ENCODE assay signal across 36 cellular contexts in genomic region chr14:94515856-94516255, GRCh38. TPM values are rescaled to one million over a fixed set of nuclear protein-coding genes. Genes with fewer than 3 reads are reported as not detected.
"Had no signal": no experiment of that assay in that cellular context is flagged by ENCODE, and none has a peak within 500 bp of the region (broad histone marks: within the 10 kb centered on the region; RNA-seq: fewer than 3 reads in every experiment).

No MANE protein-coding gene starts in this region.

- H3K4me1 ChIP-seq: pancreas, prostate gland, spleen, testis, transverse colon, upper lobe of right lung, uterus had no signal

- DNase-seq: naive B cell; naive thymus-derived CD8-positive, alpha-beta T cell; nephron progenitor cell; nucleus accumbens; pancreas; retina; right cardiac atrium; spleen; stimulated activated CD4-positive, alpha-beta T cell treated with anti-CD3 and anti-CD28 coated beads, Interleukin-12 subunit alpha, Interleukin-12 subunit beta, amount 100 ng/mL, for 4 hours; stimulated activated CD4-positive, alpha-beta T cell treated with anti-CD3 and anti-CD28 coated beads, Interleukin-1b, Interleukin-23, amount 100 ng/mL, for 48 hours; stimulated activated CD4-positive, alpha-beta T cell treated with anti-CD3 and anti-CD28 coated beads, Interleukin-4, amount 100 ng/mL, for 1 hour; stimulated activated CD4-positive, alpha-beta T cell treated with anti-CD3 and anti-CD28 coated beads, Interleukin-4, amount 100 ng/mL, for 4 hours; stimulated activated CD8-positive, alpha-beta memory T cell treated with anti-CD3 and anti-CD28 coated beads, Interleukin-4, amount 100 ng/mL, for 48 hours; stimulated activated naive CD4-positive, alpha-beta T cell; stimulated activated naive CD8-positive, alpha-beta T cell treated with anti-CD3 and anti-CD28 coated beads, Interleukin-15, amount 100 ng/mL, for 72 hours; stimulated activated naive CD8-positive, alpha-beta T cell treated with anti-CD3 and anti-CD28 coated beads, Interleukin-15, Interleukin-2, amounts not matched to agents 100 U/mL and 50 U/mL, for 24 hours; substantia nigra; testis; transverse colon; upper lobe of right lung; uterus had no signal

- H3K36me3 ChIP-seq: neutrophil, pancreas, prostate gland, spleen, suprapubic skin, tibial artery, transverse colon, upper lobe of right lung, uterus had no signal

- H3K4me2 ChIP-seq: smooth muscle cell had no signal

- FAIRE-seq: pancreas had no signal

- H3K4me3 ChIP-seq: pancreas, prostate gland, skin epidermis, smooth muscle cell, spleen, suprapubic skin, testis, tibial artery, transverse colon, upper lobe of right lung, uterus had no signal

- H3K27me3 ChIP-seq: pancreas, suprapubic skin, testis, transverse colon, upper lobe of right lung, uterus had no signal

- ATAC-seq: naive thymus-derived CD8-positive, alpha-beta T cell; natural killer cell treated with Interleukin-12 subunit alpha and Interleukin-12 subunit beta and Interleukin-15 and Interleukin-18, amount 100 ng/mL, for 72 hours; pancreas; right cardiac atrium; sciatic nerve; stimulated activated memory B cell treated with anti-CD40 and anti-IgM and Interleukin-4, amounts not matched to agents 10 μg/mL and 1 μg/mL and 100 μg/mL, for 72 hours; stimulated activated naive CD8-positive, alpha-beta T cell treated with anti-CD3 and anti-CD28 coated beads, Interleukin-15, amount 100 ng/mL, for 72 hours; stimulated activated naive CD8-positive, alpha-beta T cell treated with anti-CD3 and anti-CD28 coated beads, Interleukin-15, Interleukin-2, amounts not matched to agents 100 U/mL and 50 U/mL, for 24 hours; upper lobe of right lung had no signal

- H3K9me3 ChIP-seq: neutrophil, pancreas, prostate gland, suprapubic skin, testis, tibial artery, transverse colon, upper lobe of right lung, uterus had no signal

- H3K27ac ChIP-seq: neutrophil, pancreas, prostate gland, spleen, testis, tibial artery, transverse colon, upper lobe of right lung, uterus had no signal

RNA-seq across cellular contexts. Expression of gene SERPINA12, which starts 6.6 kb away (rescaled TPM):
- total RNA-seq: naive thymus-derived CD8-positive, alpha-beta T cell; natural killer cell treated with Interleukin-12 subunit alpha and Interleukin-12 subunit beta and Interleukin-15 and Interleukin-18, amount 100 ng/mL, for 72 hours; neural crest cell; omental fat pad; osteocyte; pancreas; posterior vena cava; pulmonary artery endothelial cell; right cardiac atrium; sciatic nerve; smooth muscle cell; spleen; transverse colon; upper lobe of right lung; urinary bladder; uterus had no signal
- polyA plus RNA-seq: naive thymus-derived CD8-positive, alpha-beta T cell; pancreas; right cardiac atrium; smooth muscle cell; spleen; urinary bladder had no signal

RNA-seq across cellular contexts. Expression of gene SERPINA9, which starts 39.9 kb away (rescaled TPM):
- total RNA-seq: naive thymus-derived CD8-positive, alpha-beta T cell; natural killer cell treated with Interleukin-12 subunit alpha and Interleukin-12 subunit beta and Interleukin-15 and Interleukin-18, amount 100 ng/mL, for 72 hours; neural crest cell; omental fat pad; osteocyte; pancreas; posterior vena cava; prostate gland; pulmonary artery endothelial cell; right cardiac atrium; sciatic nerve; smooth muscle cell; spleen; testis; transverse colon; upper lobe of right lung; urinary bladder; uterus had no signal
- polyA plus RNA-seq: naive thymus-derived CD8-positive, alpha-beta T cell; pancreas; right cardiac atrium; smooth muscle cell; urinary bladder had no signal

RNA-seq across cellular contexts. Expression of gene SERPINA4, which starts 45.4 kb away (rescaled TPM):
- total RNA-seq: naive thymus-derived CD8-positive, alpha-beta T cell; natural killer cell treated with Interleukin-12 subunit alpha and Interleukin-12 subunit beta and Interleukin-15 and Interleukin-18, amount 100 ng/mL, for 72 hours; neural crest cell; omental fat pad; osteocyte; posterior vena cava; pulmonary artery endothelial cell; right cardiac atrium; sciatic nerve; smooth muscle cell; spleen; suprapubic skin; transverse colon; upper lobe of right lung; urinary bladder had no signal
- polyA plus RNA-seq: naive thymus-derived CD8-positive, alpha-beta T cell; right cardiac atrium; smooth muscle cell; spleen; urinary bladder had no signal
